ENCODE assay signal across 8 cellular contexts in genomic region chr7:91674470-91674869, GRCh38.
"Had no signal": no experiment of that assay in that cellular context is flagged by ENCODE, and none has a peak within 500 bp of the region (broad histone marks: within the 10 kb centered on the region; RNA-seq: fewer than 3 reads in every experiment).

No MANE protein-coding gene starts in this region.

- H3K9me3 ChIP-seq: HAP-1 had no signal

- H3K4me3 ChIP-seq: GM23248, HAP-1, K562 had no signal

- H3K27ac ChIP-seq: GM23248, HL-60 had no signal

- H3K9ac ChIP-seq: GM23248 had no signal

- ATAC-seq: K562 had no signal

- H3K4me1 ChIP-seq: HAP-1 had no signal

- H3K36me3 ChIP-seq: HAP-1 had no signal

- DNase-seq: GM23248, GOT3, H7, IMR-90, KG1 had no signal

- FAIRE-seq: K562 had no signal

- H2AFZ ChIP-seq: GM23248 had no signal
